In the genomic region with DNA sequence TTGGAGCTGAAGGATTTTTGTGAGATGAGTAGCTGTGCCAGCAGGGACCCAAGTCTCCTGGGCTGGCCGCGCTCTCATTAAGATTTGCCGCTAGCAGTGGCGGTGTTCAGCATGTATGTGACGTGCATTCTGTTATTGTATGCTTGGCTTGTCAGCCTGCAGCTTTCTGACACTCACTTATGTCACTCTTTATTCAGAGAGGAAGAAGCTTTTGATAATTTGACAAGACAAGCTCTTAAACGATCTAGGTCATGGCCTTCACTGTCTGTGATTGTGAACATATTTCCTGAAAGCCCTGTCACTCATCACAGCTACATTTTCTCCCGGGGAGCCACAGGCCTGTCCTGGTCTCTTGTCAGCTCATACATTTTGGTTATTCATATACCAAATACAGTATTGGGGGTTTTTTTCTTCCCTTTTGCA, we compare ENCODE assay signal across 10 cellular contexts.
A peak's percentile ranks its signal among the peaks of the same experiment; 100 is the strongest.
DNase-seq lines count a peak whose midpoint lies in the region; ATAC-seq, FAIRE-seq and TF ChIP-seq lines count a peak whose summit lies in the region.
"Had no signal": no experiment of that assay in that cellular context is flagged by ENCODE, and none has a peak within 500 bp of the region (broad histone marks: within the 10 kb centered on the region; RNA-seq: fewer than 3 reads in every experiment).

No MANE protein-coding gene starts in this region.

- no peak overlapping the region for H4K91ac ChIP-seq in neuronal stem cell (ENCODE audit: low read depth, low read length, poor library complexity)

- H3K27ac Mint-ChIP-seq in CD4-positive, alpha-beta T cell = no peak overlapping the region

- no peak overlapping the region for H3K4ac ChIP-seq in neuronal stem cell (ENCODE audit: low read length)

- no peaks in the 10 kb centered on the region for H3K79me1 ChIP-seq in neuronal stem cell (ENCODE audit: low read depth, low read length)

- no peaks in the 10 kb centered on the region for H3K9me3 Mint-ChIP-seq in CD4-positive, alpha-beta T cell

- no peak for FAIRE-seq in RCC 7860 (lab: Jason Lieb, UNC)
- FAIRE-seq: A204.1 had no signal

- H3K9me3 ChIP-seq in neuronal stem cell (replicated peaks in 1 of 2; ENCODE audit: control insufficient read depth in 2 of 2, insufficient read depth in 1 of 2, low read depth in 1 of 2, low read length in 2 of 2) = peaks cover 0 to 2% of the 10 kb centered on the region in 2 donors
- no peaks in the 10 kb centered on the region for H3K9me3 ChIP-seq in CD4-positive, alpha-beta T cell (ENCODE audit: control insufficient read depth, low read length)
- H3K9me3 ChIP-seq: upper lobe of right lung had no signal

- H2BK120ac ChIP-seq in neuronal stem cell (ENCODE audit: low read depth, low read length) = no peak overlapping the region

- no peaks in the 10 kb centered on the region for H3K27me3 Mint-ChIP-seq in CD4-positive, alpha-beta T cell

- no peak for TF ChIP-seq CTCF in CD4-positive, alpha-beta T cell (IDR thresholded peaks at IDR 0.05)

- H3K27ac ChIP-seq in neuronal stem cell (replicated peaks; ENCODE audit: low read length) = no peak overlapping the region
- no peak overlapping the region for H3K27ac ChIP-seq in CD4-positive, alpha-beta T cell (ENCODE audit: low read depth, low read length)
- H3K27ac ChIP-seq: upper lobe of right lung had no signal

- no peak overlapping the region for H2AFZ ChIP-seq in neuronal stem cell (ENCODE audit: low read length)

- intact Hi-C loops in CD4-positive, alpha-beta T cell (cut with DNase I, micrococcal nuclease) = no loop called here

- POLR2A ChIA-PET in CD4-positive, alpha-beta T cell (lab: Charles Lee) = no interaction called here

- no peak overlapping the region for H2BK12ac ChIP-seq in neuronal stem cell (ENCODE audit: low read length)

- no peak overlapping the region for H2BK15ac ChIP-seq in neuronal stem cell (ENCODE audit: low read length)

- H3K36me3 Mint-ChIP-seq in CD4-positive, alpha-beta T cell (ENCODE audit: low read depth) = peaks cover 56% of the 10 kb centered on the region

- H3K4me3 Mint-ChIP-seq in CD4-positive, alpha-beta T cell = no peak overlapping the region

- no peak overlapping the region for H2BK5ac ChIP-seq in neuronal stem cell (ENCODE audit: low read length)

- ATAC-seq in HG02759 (IDR thresholded peaks at IDR 0.05; ENCODE audit: unreplicated experiment) = peak; percentile 80
- ATAC-seq in CD4-positive, alpha-beta T cell (ENCODE audit: poor library complexity) = no peak
- ATAC-seq: upper lobe of right lung had no signal

- no peak overlapping the region for H3K4me2 ChIP-seq in neuronal stem cell (ENCODE audit: insufficient read depth, low read length, poor library complexity, severe bottlenecking)

- H3K27me3 ChIP-seq in neuronal stem cell (ENCODE audit: control insufficient read depth in 3 of 3, insufficient read depth in 3 of 3, low read depth in 1 of 3, low read length in 3 of 3) = no peaks in the 10 kb centered on the region
- H3K27me3 ChIP-seq in CD4-positive, alpha-beta T cell (ENCODE audit: control insufficient read depth, insufficient read depth, low read length) = no peaks in the 10 kb centered on the region
- H3K27me3 ChIP-seq: upper lobe of right lung had no signal

- H3K4me3 ChIP-seq in neuronal stem cell (ENCODE audit: low read length in 2 of 2) = peak overlapping the region in 1 of 2 donors; percentile 5
- H3K4me3 ChIP-seq: upper lobe of right lung had no signal

- CTCF ChIA-PET in CD4-positive, alpha-beta T cell (lab: Charles Lee) = no interaction called here

- no peak overlapping the region for H3K18ac ChIP-seq in neuronal stem cell (ENCODE audit: low read length)

- no peak overlapping the region for H3K23ac ChIP-seq in neuronal stem cell (ENCODE audit: low read depth, low read length, poor library complexity)

- H4K8ac ChIP-seq in neuronal stem cell (ENCODE audit: low read depth, low read length) = no peak overlapping the region

- peaks cover 5% of the 10 kb centered on the region for H3K4me1 Mint-ChIP-seq in CD4-positive, alpha-beta T cell (ENCODE audit: low read depth)

- H3K9ac ChIP-seq in neuronal stem cell (ENCODE audit: low read depth, low read length, poor library complexity) = no peak overlapping the region

- H3K14ac ChIP-seq in neuronal stem cell (ENCODE audit: low read length) = no peak overlapping the region

- no CpG with 5 or more reads among the region's 7 CpGs for WGBS in neuronal stem cell (ENCODE audit: extremely low coverage in 2 of 2, insufficient read length in 2 of 2, insufficient replicate concordance in 1 of 2), 2 donors

- no peak overlapping the region for H2AK5ac ChIP-seq in neuronal stem cell (ENCODE audit: low read depth, low read length)

- peak; percentile 64 for DNase-seq in DMS79 (lab: John Stamatoyannopoulos, UW)
- DNase-seq in DMS79 treated with DMSO at 0.1 percent for 48 hours (lab: John Stamatoyannopoulos, UW) = no peak
- DNase-seq in NCI-H524 (lab: John Stamatoyannopoulos, UW) = peak; percentile 39 to 65
- peak; percentile 12 for DNase-seq in neuronal stem cell (ENCODE audit: low spot score)
- no peak for DNase-seq in CD4-positive, alpha-beta T cell
- DNase-seq in hippocampal formation (lab: John Stamatoyannopoulos, UW) = no peak
- no peak for DNase-seq in RCC 7860 (ENCODE audit: low spot score)
- DNase-seq: upper lobe of right lung had no signal

- H3K4me1 ChIP-seq in neuronal stem cell (ENCODE audit: control insufficient read depth in 2 of 2, insufficient read depth in 1 of 2, low read depth in 1 of 2, low read length in 2 of 2) = peaks cover 2 to 41% of the 10 kb centered on the region in 2 donors
- H3K4me1 ChIP-seq: upper lobe of right lung had no signal

- H3K36me3 ChIP-seq in neuronal stem cell (replicated peaks in 1 of 2; ENCODE audit: control insufficient read depth in 2 of 2, insufficient read depth in 2 of 2, low read length in 2 of 2) = peaks cover 0 to 6% of the 10 kb centered on the region in 2 donors
- H3K36me3 ChIP-seq: upper lobe of right lung had no signal

Comparison
In these comparisons a context has a peak if more than half of its experiments do, and no peak if none do; other contexts are left out.
1. DNase-seq: peak in DMS79 (single experiment), NCI-H524 (2 of 2) and neuronal stem cell (single experiment); none in DMS79 treated with DMSO at 0.1 percent for 48 hours (single experiment), CD4-positive, alpha-beta T cell (0 of 10), hippocampal formation (0 of 2) and RCC 7860 (single experiment).